11 cellular contexts compared by ENCODE assay signal in the genomic region with DNA sequence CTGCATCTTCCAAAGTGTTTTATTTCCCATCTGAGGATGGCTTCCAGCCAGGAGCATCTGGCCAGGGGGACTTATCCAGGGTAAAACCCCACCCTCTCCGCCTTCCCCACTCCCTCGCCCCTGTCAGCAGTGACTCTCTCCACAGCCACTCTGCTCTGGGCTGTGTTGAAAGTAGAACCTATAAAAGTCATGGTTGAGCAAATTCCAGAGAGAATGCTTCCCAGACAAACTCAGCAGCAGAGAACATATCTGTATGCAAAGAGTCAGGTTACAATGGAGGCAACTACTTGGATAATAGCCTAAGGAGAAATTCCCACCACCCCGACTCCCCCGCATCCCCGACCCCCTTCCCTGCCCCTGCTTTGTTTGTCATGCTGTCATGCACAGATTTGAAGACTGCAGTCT.
DNase-seq lines count a peak whose midpoint lies in the region; ATAC-seq, FAIRE-seq and TF ChIP-seq lines count a peak whose summit lies in the region.
"Had no signal": no experiment of that assay in that cellular context is flagged by ENCODE, and none has a peak within 500 bp of the region (broad histone marks: within the 10 kb centered on the region; RNA-seq: fewer than 3 reads in every experiment).

No MANE protein-coding gene starts in this region.

- H3K27ac ChIP-seq in HepG2 (ENCODE audit: extremely low read length, insufficient read depth, low read length) = no peak overlapping the region

- POLR2A ChIA-PET in WTC11 (lab: Charles Lee) (no interaction called here), HepG2 (lab: Yijun Ruan, JAX) (interaction anchor here (1.3 kb wide), 1 partner anchor 11 kb away, joined by 4 read pairs; no protein-coding TSS in a partner anchor)

- no peaks in the 10 kb centered on the region for H3K79me2 ChIP-seq in HepG2 (ENCODE audit: insufficient read depth, low read length)

- TF ChIP-seq RAD21 in Ishikawa (IDR thresholded peaks at IDR 0.05; ENCODE audit: low read depth) (no peak), HepG2 (CRISPR knock-in tag; IDR thresholded peaks at IDR 0.05) (no peak)

- no peak overlapping the region for H2AFZ ChIP-seq in HepG2 (ENCODE audit: low read length)

- H4K20me1 ChIP-seq in HepG2 (ENCODE audit: insufficient read depth, low read length) = no peaks in the 10 kb centered on the region

- H3K4me3 Mint-ChIP-seq in WTC11 = peak overlapping the region; percentile 46
- no peak overlapping the region for H3K4me3 Mint-ChIP-seq in activated T-helper 2 cell treated with anti-CD3 and anti-CD28 coated beads, Interferon-gamma antibody, Interleukin-2, Interleukin-4, amounts not matched to agents 10 μg/mL and 5 μg/mL and 100 μg/mL, durations not matched to agents 14 hours and 24 hours and 36 hours (ENCODE audit: low read depth)
- H3K4me3 Mint-ChIP-seq: natural killer cell had no signal

- TF ChIP-seq CTCF in AG09309 (IDR thresholded peaks at IDR 0.05; ENCODE audit: control insufficient read depth, insufficient read depth, low read depth, low read length, missing control alignments) (no peak), WTC11 (IDR thresholded peaks at IDR 0.05) (no peak), HepG2 (CRISPR knock-in tag; IDR thresholded peaks at IDR 0.05) (no peak)

- no peaks in the 10 kb centered on the region for H3K36me3 Mint-ChIP-seq in WTC11
- no peaks in the 10 kb centered on the region for H3K36me3 Mint-ChIP-seq in activated T-helper 2 cell treated with anti-CD3 and anti-CD28 coated beads, Interferon-gamma antibody, Interleukin-2, Interleukin-4, amounts not matched to agents 10 μg/mL and 5 μg/mL and 100 μg/mL, durations not matched to agents 14 hours and 24 hours and 36 hours (ENCODE audit: low read depth)
- H3K36me3 Mint-ChIP-seq: natural killer cell had no signal

- no peaks in the 10 kb centered on the region for H3K9me3 ChIP-seq in HepG2 (ENCODE audit: low read length)

- H3K9me3 Mint-ChIP-seq in WTC11 = no peaks in the 10 kb centered on the region
- no peaks in the 10 kb centered on the region for H3K9me3 Mint-ChIP-seq in activated T-helper 2 cell treated with anti-CD3 and anti-CD28 coated beads, Interferon-gamma antibody, Interleukin-2, Interleukin-4, amounts not matched to agents 10 μg/mL and 5 μg/mL and 100 μg/mL, durations not matched to agents 14 hours and 24 hours and 36 hours
- H3K9me3 Mint-ChIP-seq: natural killer cell had no signal

- BruUV-seq in HepG2 (replicated peaks; lab: Mats Ljungman, UMichigan) = no TSS peak

- ATAC-seq in WTC11 (peak; percentile 7), HepG2 (peak; percentile 19; the same call in 1 of the 3 replicates), GM21526 (IDR thresholded peaks at IDR 0.05; ENCODE audit: low FRiP score, unreplicated experiment) (no peak), GM18520 (IDR thresholded peaks at IDR 0.05; ENCODE audit: unreplicated experiment) (no peak)
- ATAC-seq: natural killer cell had no signal

- 89% methylated on average over 5 of the region's 5 CpGs for WGBS in HepG2 (ENCODE audit: low lambda C conversion rate)

- DNase-seq in AG09309 (ENCODE audit: low read depth) = peak; percentile 69
- DNase-seq in WTC11 (ENCODE audit: low spot score) = no peak
- no peak for DNase-seq in HepG2 (ENCODE audit: low spot score)
- no peak for DNase-seq in iPS-NIHi7 (ENCODE audit: extremely low spot score)
- no peak for DNase-seq in activated T-helper 2 cell treated with anti-CD3 and anti-CD28 coated beads, Interferon-gamma antibody, Interleukin-2, Interleukin-4, amounts not matched to agents 10 μg/mL and 5 μg/mL and 100 μg/mL, durations not matched to agents 14 hours and 24 hours and 36 hours (ENCODE audit: low spot score)
- DNase-seq: activated CD4-positive, alpha-beta T cell treated with anti-CD3 and anti-CD28 coated beads, Interleukin-2, amount 50 U/mL, for 1 hour; effector CD4-positive, alpha-beta T cell; natural killer cell had no signal

- in situ Hi-C loops in HepG2 (cut with HindIII; ENCODE audit: extremely low pct_ligation_motif_present, low pct_unique_long_range_greater_than_20kb) = no loop called here

- H3K36me3 ChIP-seq in HepG2 (replicated peaks in 1 of 2; ENCODE audit: control insufficient read depth in 1 of 2, insufficient read depth in 2 of 2, low read length in 2 of 2) = peaks cover 0 to 22% of the 10 kb centered on the region in 2 experiments; a peak in 2 of 5 replicates

- no peak overlapping the region for H3K4me3 ChIP-seq in AG09309 (ENCODE audit: control insufficient read depth, low read depth, low read length)
- no peak overlapping the region for H3K4me3 ChIP-seq in HepG2 (replicated peaks in 1 of 3; ENCODE audit: insufficient read depth in 1 of 3, low read depth in 2 of 3, low read length in 3 of 3)

- TF ChIP-seq EP300 in Ishikawa (IDR thresholded peaks at IDR 0.05; ENCODE audit: borderline replicate concordance) (peak; percentile 26; the same call in 1 of the 2 replicates), HepG2 (IDR thresholded peaks at IDR 0.05; ENCODE audit: low read depth in 2 of 2, low read length in 2 of 2) (no peak), HepG2 (CRISPR knock-in tag; IDR thresholded peaks at IDR 0.05; ENCODE audit: borderline replicate concordance) (no peak)

- H3K9ac ChIP-seq in HepG2 (ENCODE audit: insufficient read depth, low read depth, low read length) = no peak overlapping the region

- H3K4me1 ChIP-seq in HepG2 (ENCODE audit: insufficient read depth, low read length) = peaks cover 88% of the 10 kb centered on the region

- CTCF ChIA-PET in WTC11 (lab: Charles Lee) (interaction anchor here (1.2 kb wide), 1 partner anchor 251 kb away, joined by 3 read pairs; no protein-coding TSS in a partner anchor), HepG2 (lab: Yijun Ruan, JAX; ENCODE audit: low intra/inter-chr PET ratio, low total read pairs) (no interaction called here)

- H3K27ac Mint-ChIP-seq in WTC11 = peak overlapping the region; percentile 97
- no peak overlapping the region for H3K27ac Mint-ChIP-seq in activated T-helper 2 cell treated with anti-CD3 and anti-CD28 coated beads, Interferon-gamma antibody, Interleukin-2, Interleukin-4, amounts not matched to agents 10 μg/mL and 5 μg/mL and 100 μg/mL, durations not matched to agents 14 hours and 24 hours and 36 hours
- H3K27ac Mint-ChIP-seq: natural killer cell had no signal

- no peak for FAIRE-seq in HepG2 (lab: Jason Lieb, UNC)

- no peaks in the 10 kb centered on the region; the same call in 1 of the 2 replicates for H3K27me3 Mint-ChIP-seq in WTC11 (ENCODE audit: low read depth)
- peaks cover 2% of the 10 kb centered on the region for H3K27me3 Mint-ChIP-seq in activated T-helper 2 cell treated with anti-CD3 and anti-CD28 coated beads, Interferon-gamma antibody, Interleukin-2, Interleukin-4, amounts not matched to agents 10 μg/mL and 5 μg/mL and 100 μg/mL, durations not matched to agents 14 hours and 24 hours and 36 hours (ENCODE audit: low read depth)

- H3K4me2 ChIP-seq in HepG2 (ENCODE audit: low read depth, low read length) = no peak overlapping the region

- TF ChIP-seq POLR2A in HepG2 (IDR thresholded peaks at IDR 0.05; ENCODE audit: insufficient read depth in 1 of 2, low read depth in 2 of 2, low read length in 2 of 2) = no peak

- peaks cover 96% of the 10 kb centered on the region for H3K4me1 Mint-ChIP-seq in WTC11
- peaks cover 11% of the 10 kb centered on the region for H3K4me1 Mint-ChIP-seq in activated T-helper 2 cell treated with anti-CD3 and anti-CD28 coated beads, Interferon-gamma antibody, Interleukin-2, Interleukin-4, amounts not matched to agents 10 μg/mL and 5 μg/mL and 100 μg/mL, durations not matched to agents 14 hours and 24 hours and 36 hours (ENCODE audit: low read depth)

- intact Hi-C loops in HepG2 (cut with micrococcal nuclease; ENCODE audit: unreplicated experiment) = no loop called here
- intact Hi-C loops in activated T-helper 2 cell treated with anti-CD3 and anti-CD28 coated beads, Interferon-gamma antibody, Interleukin-2, Interleukin-4, amounts not matched to agents 10 μg/mL and 5 μg/mL and 100 μg/mL, durations not matched to agents 14 hours and 24 hours and 36 hours (cut with micrococcal nuclease) = no loop called here

- no peaks in the 10 kb centered on the region for H3K27me3 ChIP-seq in HepG2 (ENCODE audit: control insufficient read depth in 1 of 2, insufficient read depth in 2 of 2, low read length in 2 of 2)

TF ChIP-seq in Ishikawa, 13 proteins besides CTCF, POLR2A, EP300 and RAD21 (continues in another document):
- TF ChIP-seq, protein P1, sequence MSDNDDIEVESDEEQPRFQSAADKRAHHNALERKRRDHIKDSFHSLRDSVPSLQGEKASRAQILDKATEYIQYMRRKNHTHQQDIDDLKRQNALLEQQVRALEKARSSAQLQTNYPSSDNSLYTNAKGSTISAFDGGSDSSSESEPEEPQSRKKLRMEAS (IDR thresholded peaks at IDR 0.05) = no peak
- TF ChIP-seq TCF12 (IDR thresholded peaks at IDR 0.05; ENCODE audit: low read depth) = no peak
- no peak for TF ChIP-seq TEAD4 (IDR thresholded peaks at IDR 0.05)
- no peak for TF ChIP-seq YY1 (IDR thresholded peaks at IDR 0.05; ENCODE audit: low read depth)
- no peak for TF ChIP-seq ZBTB7A (IDR thresholded peaks at IDR 0.05; ENCODE audit: low read depth)
- no peak for TF ChIP-seq TAF1 (IDR thresholded peaks at IDR 0.05; ENCODE audit: low read depth)
- no peak for TF ChIP-seq NFIC (IDR thresholded peaks at IDR 0.05)
- TF ChIP-seq CEBPB (IDR thresholded peaks at IDR 0.05) = no peak

TF ChIP-seq in WTC11, 78 proteins besides CTCF, POLR2A, EP300 and RAD21 (continues in another document):
- no peak for TF ChIP-seq FOXJ3 (CRISPR knock-in tag; IDR thresholded peaks at IDR 0.05; ENCODE audit: borderline replicate concordance)

TF ChIP-seq in HepG2, 621 proteins besides CTCF, POLR2A, EP300 and RAD21:
- TF ChIP-seq SP4 (CRISPR knock-in tag; IDR thresholded peaks at IDR 0.05) (no peak), ZNF775 (CRISPR knock-in tag; IDR thresholded peaks at IDR 0.05; ENCODE audit: borderline replicate concordance) (no peak), ZMYM4 (CRISPR knock-in tag; IDR thresholded peaks at IDR 0.05) (no peak)

Comparison
In these comparisons a context has a peak if more than half of its experiments do, and no peak if none do; other contexts are left out.
1. ATAC-seq: peak in WTC11 (single experiment) and HepG2 (single experiment); none in GM21526 (single experiment) and GM18520 (single experiment).